10 cellular contexts compared by ENCODE assay signal in genomic region chr17:65813306-65813705, GRCh38.
DNase-seq lines count a peak whose midpoint lies in the region; ATAC-seq and TF ChIP-seq lines count a peak whose summit lies in the region.
"Had no signal": no experiment of that assay in that cellular context is flagged by ENCODE, and none has a peak within 500 bp of the region (broad histone marks: within the 10 kb centered on the region; RNA-seq: fewer than 3 reads in every experiment).

No MANE protein-coding gene starts in this region.

- peaks cover 4 to 16% of the 10 kb centered on the region in 2 donors for H3K9me3 Mint-ChIP-seq in effector memory CD8-positive, alpha-beta T cell
- H3K9me3 Mint-ChIP-seq in WTC11 = peaks cover 28% of the 10 kb centered on the region

- H3K27ac Mint-ChIP-seq in effector memory CD8-positive, alpha-beta T cell = no peak overlapping the region
- H3K27ac Mint-ChIP-seq in WTC11 = no peak overlapping the region
- H3K27ac Mint-ChIP-seq: CD4-positive, CD25-positive, alpha-beta regulatory T cell had no signal

- no peak overlapping the region for H3K4me3 ChIP-seq in AG09309 (ENCODE audit: control insufficient read depth, low read depth, low read length)
- no peak overlapping the region for H3K4me3 ChIP-seq in fibroblast of the aortic adventitia (ENCODE audit: low read depth, low read length)
- H3K4me3 ChIP-seq: BLaER1 treated with 17β-estradiol and CSF1 and Interleukin-3, amounts not matched to agents 10 nM and 100 nM had no signal

- CTCF ChIA-PET in WTC11 (lab: Charles Lee) = interaction anchor here (1.4 kb wide), 1 partner anchor 15 kb away, joined by 4 read pairs; no protein-coding TSS in a partner anchor

- no peaks in the 10 kb centered on the region for H3K36me3 Mint-ChIP-seq in effector memory CD8-positive, alpha-beta T cell (ENCODE audit: insufficient read depth)
- peaks cover 13% of the 10 kb centered on the region for H3K36me3 Mint-ChIP-seq in WTC11

- DNase-seq in AG09309 (ENCODE audit: low read depth) (peak; percentile 23), EH (ENCODE audit: low read depth) (peak; percentile 9), NCI-H226 (peak; percentile 43), fibroblast of the aortic adventitia (ENCODE audit: low read depth) (peak; percentile 10), WTC11 (ENCODE audit: low spot score) (no peak)
- DNase-seq in effector memory CD8-positive, alpha-beta T cell = no peak
- DNase-seq in stimulated activated CD4-positive, alpha-beta T cell treated with anti-CD3 and anti-CD28 coated beads, Interleukin-15, amount 100 ng/mL, for 24 hours = no peak
- DNase-seq: CD4-positive, CD25-positive, alpha-beta regulatory T cell had no signal

- TF ChIP-seq CTCF in AG09309 (IDR thresholded peaks at IDR 0.05; ENCODE audit: control insufficient read depth, insufficient read depth, low read depth, low read length, missing control alignments) (no peak), fibroblast of the aortic adventitia (IDR thresholded peaks at IDR 0.05; ENCODE audit: insufficient read depth, low read length) (no peak), WTC11 (IDR thresholded peaks at IDR 0.05) (no peak)

- ATAC-seq in effector memory CD8-positive, alpha-beta T cell (replicated peaks) = no peak
- no peak for ATAC-seq in WTC11
- ATAC-seq: HCT116 had no signal

- peaks cover 0 to 21% of the 10 kb centered on the region in 2 donors for H3K27me3 Mint-ChIP-seq in effector memory CD8-positive, alpha-beta T cell
- H3K27me3 Mint-ChIP-seq in WTC11 (ENCODE audit: low read depth) = no peaks in the 10 kb centered on the region; the same call in 1 of the 2 replicates

- no peak overlapping the region for H3K4me3 Mint-ChIP-seq in effector memory CD8-positive, alpha-beta T cell
- H3K4me3 Mint-ChIP-seq in WTC11 = no peak overlapping the region
- H3K4me3 Mint-ChIP-seq: CD4-positive, CD25-positive, alpha-beta regulatory T cell had no signal

- POLR2A ChIA-PET in WTC11 (lab: Charles Lee) = no interaction called here

- no peaks in the 10 kb centered on the region for H3K4me1 Mint-ChIP-seq in effector memory CD8-positive, alpha-beta T cell (ENCODE audit: low read depth in 2 of 2)
- 0 out of 2 replicates have a peak, but pooled peaks cover 4% of the 10 kb centered on the region for H3K4me1 Mint-ChIP-seq in WTC11
- H3K4me1 Mint-ChIP-seq: CD4-positive, CD25-positive, alpha-beta regulatory T cell had no signal

TF ChIP-seq in WTC11, 78 proteins besides CTCF, POLR2A, EP300 and RAD21:
- TF ChIP-seq NFYB (CRISPR knock-in tag; conservative IDR thresholded peaks at IDR 0.05; ENCODE audit: low read depth) (no peak), NFE2L1 (CRISPR knock-in tag; IDR thresholded peaks at IDR 0.05) (no peak), ATF1 (CRISPR knock-in tag; IDR thresholded peaks at IDR 0.05) (no peak), EMX1 (CRISPR knock-in tag; IDR thresholded peaks at IDR 0.05) (no peak), MYBL2 (CRISPR knock-in tag; IDR thresholded peaks at IDR 0.05) (no peak), ZNF512 (CRISPR knock-in tag; IDR thresholded peaks at IDR 0.05; ENCODE audit: borderline replicate concordance) (no peak)

Comparison
In these comparisons a context has a peak if more than half of its experiments do, and no peak if none do; other contexts are left out.
1. DNase-seq: peak in AG09309 (single experiment), EH (single experiment), NCI-H226 (single experiment) and fibroblast of the aortic adventitia (single experiment); none in effector memory CD8-positive, alpha-beta T cell (0 of 3), stimulated activated CD4-positive, alpha-beta T cell treated with anti-CD3 and anti-CD28 coated beads, Interleukin-15, amount 100 ng/mL, for 24 hours (single experiment) and WTC11 (single experiment).